ENCODE assay signal across 11 cellular contexts in genomic region chr1:59008599-59009347, GRCh38.
A peak's percentile ranks its signal among the peaks of the same experiment; 100 is the strongest.
DNase-seq lines count a peak whose midpoint lies in the region; ATAC-seq and TF ChIP-seq lines count a peak whose summit lies in the region.
"Had no signal": no experiment of that assay in that cellular context is flagged by ENCODE, and none has a peak within 500 bp of the region (broad histone marks: within the 10 kb centered on the region; RNA-seq: fewer than 3 reads in every experiment).

No MANE protein-coding gene starts in this region.

- H3K4me1 ChIP-seq in BLaER1: peaks cover 47% of the 10 kb centered on the region

- TF ChIP-seq CTCF in brain microvascular endothelial cell (IDR thresholded peaks at IDR 0.05; ENCODE audit: low read depth, low read length, missing control alignments) (no peak), nephron progenitor cell (IDR thresholded peaks at IDR 0.05) (no peak)

- H3K4me2 ChIP-seq in BLaER1: peak overlapping the region; percentile 71

- ATAC-seq in HG03097 (IDR thresholded peaks at IDR 0.05; ENCODE audit: low FRiP score, unreplicated experiment): no peak

- no peaks in the 10 kb centered on the region for H3K36me3 ChIP-seq in BLaER1
- H3K36me3 ChIP-seq in brain microvascular endothelial cell (replicated peaks): no peaks in the 10 kb centered on the region
- H3K36me3 ChIP-seq: thoracic aorta had no signal

- in situ Hi-C loops in brain microvascular endothelial cell (cut with HindIII; ENCODE audit: low pct_ligation_motif_present, low sequenced_read_pairs): no loop called here

- peak overlapping the region; percentile 40; the same call in 1 of the 2 replicates for H3K27ac ChIP-seq in BLaER1
- H3K27ac ChIP-seq in brain microvascular endothelial cell: no peak overlapping the region
- H3K27ac ChIP-seq: thoracic aorta had no signal

- H3K4me3 ChIP-seq in BLaER1: no peak overlapping the region
- H3K4me3 ChIP-seq in brain microvascular endothelial cell (ENCODE audit: low read depth, low read length): no peak overlapping the region
- H3K4me3 ChIP-seq: thoracic aorta had no signal

- H3K4me3 Mint-ChIP-seq in nephron progenitor cell: no peak overlapping the region

- no peaks in the 10 kb centered on the region for H3K9me3 ChIP-seq in BLaER1
- H3K9me3 ChIP-seq: thoracic aorta had no signal

- no peak overlapping the region for H3K9ac ChIP-seq in BLaER1

- DNase-seq in brain microvascular endothelial cell (peak; percentile 57), nephron progenitor cell (no peak), hippocampal formation (lab: John Stamatoyannopoulos, UW) (no peak), kidney glomerular epithelial cell (lab: John Stamatoyannopoulos, UW) (no peak), NCI-H1417 treated with DMSO at 0.1 percent for 48 hours (lab: John Stamatoyannopoulos, UW) (no peak)
- DNase-seq: NCI-H1930; stimulated activated CD4-positive, alpha-beta T cell treated with anti-CD3 and anti-CD28 coated beads, Interleukin-2, amount 100 ng/mL, for 48 hours had no signal

- peaks cover 53% of the 10 kb centered on the region for H3K4me1 Mint-ChIP-seq in nephron progenitor cell

- no peak for TF ChIP-seq RAD21 in Ishikawa (IDR thresholded peaks at IDR 0.05; ENCODE audit: low read depth)

- H3K27me3 ChIP-seq in BLaER1 (no peaks in the 10 kb centered on the region), brain microvascular endothelial cell (replicated peaks) (no peaks in the 10 kb centered on the region)

- H3K27me3 Mint-ChIP-seq in nephron progenitor cell (ENCODE audit: low read depth, poor library complexity): peaks cover under 1% of the 10 kb centered on the region

- no peaks in the 10 kb centered on the region for H3K36me3 Mint-ChIP-seq in nephron progenitor cell (ENCODE audit: low read depth)

- no peaks in the 10 kb centered on the region for H4K20me1 ChIP-seq in BLaER1

- no peak for TF ChIP-seq EP300 in Ishikawa (IDR thresholded peaks at IDR 0.05; ENCODE audit: borderline replicate concordance)

- peak overlapping the region; percentile 87 for H3K27ac Mint-ChIP-seq in nephron progenitor cell

- H3K9me3 Mint-ChIP-seq in nephron progenitor cell: no peaks in the 10 kb centered on the region

TF ChIP-seq in Ishikawa, 13 proteins besides CTCF, POLR2A, EP300 and RAD21:
- TF ChIP-seq FOXM1 (IDR thresholded peaks at IDR 0.05; ENCODE audit: borderline replicate concordance, low read depth) (no peak), CREB1 (IDR thresholded peaks at IDR 0.05; ENCODE audit: low read depth) (no peak), TEAD4 (IDR thresholded peaks at IDR 0.05) (no peak), EGR1 (IDR thresholded peaks at IDR 0.05) (no peak), MAX (IDR thresholded peaks at IDR 0.05) (0 out of 2 replicates have a peak, but pooled peaks have one; percentile 16), USF1 (IDR thresholded peaks at IDR 0.05) (no peak), CEBPB (IDR thresholded peaks at IDR 0.05) (no peak), TAF1 (IDR thresholded peaks at IDR 0.05; ENCODE audit: low read depth) (no peak)
